Comparison of ENCODE assay signal across 8 cellular contexts in genomic region chr12:121668750-121669524, GRCh38. TPM values are rescaled to one million over a fixed set of nuclear protein-coding genes. Genes with fewer than 3 reads are reported as not detected.
A peak's percentile ranks its signal among the peaks of the same experiment; 100 is the strongest.
DNase-seq lines count a peak whose midpoint lies in the region; ATAC-seq, FAIRE-seq and TF ChIP-seq lines count a peak whose summit lies in the region.

No MANE protein-coding gene starts in this region.

- no peak overlapping the region for H3K4me3 ChIP-seq in HUES48 (ENCODE audit: low read depth, low read length)
- no peak overlapping the region for H3K4me3 ChIP-seq in neuronal stem cell (ENCODE audit: low read length in 2 of 2)

- no peaks in the 10 kb centered on the region for H3K27me3 ChIP-seq in HUES48 (ENCODE audit: control insufficient read depth, insufficient read depth, low read length)
- no peaks in the 10 kb centered on the region for H3K27me3 ChIP-seq in neuronal stem cell (ENCODE audit: control insufficient read depth in 3 of 3, insufficient read depth in 3 of 3, low read depth in 1 of 3, low read length in 3 of 3)

- no peaks in the 10 kb centered on the region for H3K9me3 ChIP-seq in HUES48 (ENCODE audit: control insufficient read depth, insufficient read depth, low read length)
- no peaks in the 10 kb centered on the region for H3K9me3 ChIP-seq in neuronal stem cell (replicated peaks in 1 of 2; ENCODE audit: control insufficient read depth in 2 of 2, insufficient read depth in 1 of 2, low read depth in 1 of 2, low read length in 2 of 2)

- peak overlapping the region; percentile 91 for H2AK5ac ChIP-seq in neuronal stem cell (ENCODE audit: low read depth, low read length)

- no peak overlapping the region for H4K91ac ChIP-seq in neuronal stem cell (ENCODE audit: low read depth, low read length, poor library complexity)

- peak overlapping the region; percentile 50 for H2AFZ ChIP-seq in neuronal stem cell (ENCODE audit: low read length)

- DNase-seq in activated CD4-positive, alpha-beta T cell treated with anti-CD3 and anti-CD28 coated beads for 24 hours (ENCODE audit: low read depth in 2 of 2): peak; percentile 32 to 47
- DNase-seq in dedifferentiated amniotic fluid mesenchymal stem cell (ENCODE audit: extremely low spot score) (peak; percentile 14), neuronal stem cell (ENCODE audit: low spot score) (peak; percentile 61), medulla oblongata (ENCODE audit: extremely low spot score) (no peak), urothelium cell line (ENCODE audit: low spot score) (no peak)

- H3K4me2 ChIP-seq in neuronal stem cell (ENCODE audit: insufficient read depth, low read length, poor library complexity, severe bottlenecking): no peak overlapping the region

- no peak overlapping the region for H2BK120ac ChIP-seq in neuronal stem cell (ENCODE audit: low read depth, low read length)

- H2BK12ac ChIP-seq in neuronal stem cell (ENCODE audit: low read length): peak overlapping the region; percentile 90

- H2BK5ac ChIP-seq in neuronal stem cell (ENCODE audit: low read length): peak overlapping the region; percentile 68

- H2BK15ac ChIP-seq in neuronal stem cell (ENCODE audit: low read length): peak overlapping the region; percentile 94

- H3K14ac ChIP-seq in neuronal stem cell (ENCODE audit: low read length): peak overlapping the region; percentile 4

- H3K36me3 ChIP-seq in HUES48 (ENCODE audit: control insufficient read depth, insufficient read depth, low read length): no peaks in the 10 kb centered on the region
- no peaks in the 10 kb centered on the region for H3K36me3 ChIP-seq in neuronal stem cell (replicated peaks in 1 of 2; ENCODE audit: control insufficient read depth in 2 of 2, insufficient read depth in 2 of 2, low read length in 2 of 2)

- H3K27ac ChIP-seq in C4-2B (no peak overlapping the region), HUES48 (ENCODE audit: low read depth, low read length) (peak overlapping the region; percentile 12), neuronal stem cell (replicated peaks; ENCODE audit: low read length) (no peak overlapping the region)

- no peak overlapping the region for H4K8ac ChIP-seq in neuronal stem cell (ENCODE audit: low read depth, low read length)

- H3K4me1 ChIP-seq in HUES48 (ENCODE audit: control insufficient read depth, insufficient read depth, low read length): peaks cover 25% of the 10 kb centered on the region; the same call in 1 of the 2 replicates
- peaks cover 0 to 8% of the 10 kb centered on the region in 2 donors for H3K4me1 ChIP-seq in neuronal stem cell (ENCODE audit: control insufficient read depth in 2 of 2, insufficient read depth in 1 of 2, low read depth in 1 of 2, low read length in 2 of 2)

- ATAC-seq in HG03469 (IDR thresholded peaks at IDR 0.05; ENCODE audit: unreplicated experiment): no peak

- H3K23ac ChIP-seq in neuronal stem cell (ENCODE audit: low read depth, low read length, poor library complexity): no peak overlapping the region

- H3K9ac ChIP-seq in HUES48 (ENCODE audit: low read depth, low read length) (no peak overlapping the region), neuronal stem cell (ENCODE audit: low read depth, low read length, poor library complexity) (no peak overlapping the region)

- TF ChIP-seq CTCF in C4-2B (conservative IDR thresholded peaks at IDR 0.05): peak; percentile 65

- H3K18ac ChIP-seq in neuronal stem cell (ENCODE audit: low read length): no peak overlapping the region

- WGBS in neuronal stem cell (ENCODE audit: extremely low coverage in 2 of 2, insufficient read length in 2 of 2, insufficient replicate concordance in 1 of 2), 2 donors: no CpG with 5 or more reads among the region's 18 CpGs

- no peak for FAIRE-seq in urothelium cell line (lab: Jason Lieb, UNC)

- H3K4ac ChIP-seq in neuronal stem cell (ENCODE audit: low read length): no peak overlapping the region

- H3K79me1 ChIP-seq in neuronal stem cell (ENCODE audit: low read depth, low read length): peaks cover 3% of the 10 kb centered on the region

RNA-seq across cellular contexts. Expression of gene MORN3, which starts 0.5 kb away (rescaled TPM):
- polyA plus RNA-seq in neuronal stem cell (2013, experiment 1 of 2): 1.1 TPM
- polyA plus RNA-seq in neuronal stem cell (2013, experiment 2 of 2): 0.91 TPM

RNA-seq across cellular contexts. Expression of gene ORAI1, which starts 42.6 kb away (rescaled TPM):
- 15.7 TPM for polyA plus RNA-seq in neuronal stem cell (2013, experiment 1 of 2)
- 15.4 TPM for polyA plus RNA-seq in neuronal stem cell (2013, experiment 2 of 2)

RNA-seq across cellular contexts. Expression of gene TMEM120B, which starts 43.6 kb away (rescaled TPM):
- polyA plus RNA-seq in neuronal stem cell (2013, experiment 1 of 2): 11.1 TPM
- 11.1 TPM for polyA plus RNA-seq in neuronal stem cell (2013, experiment 2 of 2)

Comparison
In these comparisons a context has a peak if more than half of its experiments do, and no peak if none do; other contexts are left out.
1. DNase-seq: peak in activated CD4-positive, alpha-beta T cell treated with anti-CD3 and anti-CD28 coated beads for 24 hours (2 of 2), dedifferentiated amniotic fluid mesenchymal stem cell (single experiment) and neuronal stem cell (single experiment); none in medulla oblongata (single experiment) and urothelium cell line (single experiment).